In the genomic region with DNA sequence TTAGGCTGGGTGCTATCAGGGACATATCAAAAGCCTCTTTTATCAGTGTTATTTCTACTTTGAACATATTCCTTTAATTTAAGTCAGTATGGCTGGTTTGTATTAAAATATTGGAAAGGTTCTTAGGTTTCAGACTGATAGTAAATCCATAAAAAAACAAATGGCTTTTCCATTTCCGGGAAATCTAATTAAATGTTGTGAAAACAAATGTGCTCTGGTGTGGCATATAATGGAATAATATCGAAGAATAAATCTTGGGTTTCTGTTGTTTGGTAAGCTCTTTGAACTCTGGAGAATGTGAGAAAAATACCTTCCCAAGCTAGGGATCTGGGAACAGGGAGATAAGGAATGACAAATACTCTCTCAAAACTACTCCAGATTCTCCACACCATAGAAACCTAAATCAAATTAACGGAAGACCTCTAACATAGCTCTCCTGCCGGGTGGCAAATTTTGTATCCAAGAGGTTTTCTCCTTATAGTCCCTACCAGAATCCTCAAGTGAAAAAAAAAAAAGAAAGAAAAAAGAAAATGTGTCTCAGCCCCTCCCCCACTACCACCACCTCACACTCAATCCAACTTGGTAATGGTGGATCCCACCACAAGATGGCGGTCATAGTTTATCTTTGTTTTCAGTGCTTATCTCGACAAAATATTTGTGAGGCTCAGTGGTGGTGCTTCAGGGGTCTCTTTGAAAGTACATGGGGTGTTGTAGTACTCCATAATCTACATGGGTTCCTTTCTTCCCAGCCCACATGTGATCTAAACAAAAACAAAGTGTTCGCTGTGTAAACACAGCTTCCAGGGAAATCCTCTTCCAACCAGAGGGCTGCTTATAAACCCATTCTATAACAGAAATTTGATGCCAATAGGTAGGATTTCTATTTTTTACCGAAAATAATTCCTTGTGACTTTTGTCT, we compare ENCODE assay signal across 8 cellular contexts. TPM values are rescaled to one million over a fixed set of nuclear protein-coding genes. Genes with fewer than 3 reads are reported as not detected.
DNase-seq lines count a peak whose midpoint lies in the region; ATAC-seq, FAIRE-seq and TF ChIP-seq lines count a peak whose summit lies in the region.

No MANE protein-coding gene starts in this region.

- POLR2A ChIA-PET in CD4-positive, alpha-beta T cell (lab: Charles Lee): no interaction called here

- H3K36me3 ChIP-seq in astrocyte (ENCODE audit: insufficient read depth, low read length) (no peaks in the 10 kb centered on the region), neuronal stem cell (replicated peaks in 1 of 2; ENCODE audit: control insufficient read depth in 2 of 2, insufficient read depth in 2 of 2, low read length in 2 of 2) (no peaks in the 10 kb centered on the region)

- no peaks in the 10 kb centered on the region for H3K27me3 ChIP-seq in astrocyte (ENCODE audit: insufficient read depth, low read length)
- H3K27me3 ChIP-seq in neuronal stem cell (ENCODE audit: control insufficient read depth in 3 of 3, insufficient read depth in 3 of 3, low read depth in 1 of 3, low read length in 3 of 3): no peaks in the 10 kb centered on the region
- H3K27me3 ChIP-seq in CD4-positive, alpha-beta T cell (ENCODE audit: control insufficient read depth, insufficient read depth, low read length): no peaks in the 10 kb centered on the region

- intact Hi-C loops in CD4-positive, alpha-beta T cell (cut with DNase I, micrococcal nuclease): no loop called here

- H2AFZ ChIP-seq in astrocyte (ENCODE audit: low read depth, low read length): no peak overlapping the region
- peak overlapping the region; percentile 31 for H2AFZ ChIP-seq in neuronal stem cell (ENCODE audit: low read length)

- no peak overlapping the region for H3K4ac ChIP-seq in neuronal stem cell (ENCODE audit: low read length)

- peaks cover 38% of the 10 kb centered on the region for H3K4me1 Mint-ChIP-seq in astrocyte (ENCODE audit: low read depth, unreplicated experiment)
- H3K4me1 Mint-ChIP-seq in CD4-positive, alpha-beta T cell (ENCODE audit: low read depth): no peaks in the 10 kb centered on the region

- H3K9ac ChIP-seq in astrocyte (ENCODE audit: low read length) (no peak overlapping the region), neuronal stem cell (ENCODE audit: low read depth, low read length, poor library complexity) (no peak overlapping the region)

- H3K79me1 ChIP-seq in neuronal stem cell (ENCODE audit: low read depth, low read length): no peaks in the 10 kb centered on the region

- H3K27ac ChIP-seq in astrocyte (ENCODE audit: low read depth, low read length) (no peak overlapping the region), neuronal stem cell (replicated peaks; ENCODE audit: low read length) (no peak overlapping the region)
- no peak overlapping the region for H3K27ac ChIP-seq in CD4-positive, alpha-beta T cell (ENCODE audit: low read depth, low read length)

- H3K4me3 ChIP-seq in astrocyte (ENCODE audit: insufficient read depth, low read depth, low read length) (no peak overlapping the region), neuronal stem cell (ENCODE audit: low read length in 2 of 2) (no peak overlapping the region)

- H4K8ac ChIP-seq in neuronal stem cell (ENCODE audit: low read depth, low read length): no peak overlapping the region

- H3K4me2 ChIP-seq in astrocyte (ENCODE audit: low read length) (no peak overlapping the region), neuronal stem cell (ENCODE audit: insufficient read depth, low read length, poor library complexity, severe bottlenecking) (no peak overlapping the region)

- H4K91ac ChIP-seq in neuronal stem cell (ENCODE audit: low read depth, low read length, poor library complexity): no peak overlapping the region

- no peak for FAIRE-seq in astrocyte (lab: Jason Lieb, UNC)

- H3K9me3 ChIP-seq in astrocyte (ENCODE audit: insufficient read depth, low read depth, low read length) (no peaks in the 10 kb centered on the region), neuronal stem cell (replicated peaks in 1 of 2; ENCODE audit: control insufficient read depth in 2 of 2, insufficient read depth in 1 of 2, low read depth in 1 of 2, low read length in 2 of 2) (no peaks in the 10 kb centered on the region)
- no peaks in the 10 kb centered on the region for H3K9me3 ChIP-seq in CD4-positive, alpha-beta T cell (ENCODE audit: control insufficient read depth, low read length)

- peak; percentile 18 for TF ChIP-seq CTCF in astrocyte (IDR thresholded peaks at IDR 0.05; ENCODE audit: insufficient read depth, low read depth, low read length)
- no peak for TF ChIP-seq CTCF in CD4-positive, alpha-beta T cell (IDR thresholded peaks at IDR 0.05)

- no peak for ATAC-seq in CD4-positive, alpha-beta T cell (ENCODE audit: poor library complexity)
- ATAC-seq in GM21825 (IDR thresholded peaks at IDR 0.05; ENCODE audit: unreplicated experiment): no peak

- no peak overlapping the region for H2BK120ac ChIP-seq in neuronal stem cell (ENCODE audit: low read depth, low read length)

- H3K79me2 ChIP-seq in astrocyte (ENCODE audit: insufficient read depth, low read length): no peaks in the 10 kb centered on the region

- H3K23ac ChIP-seq in neuronal stem cell (ENCODE audit: low read depth, low read length, poor library complexity): no peak overlapping the region

- no peak overlapping the region for H3K27ac Mint-ChIP-seq in astrocyte (ENCODE audit: unreplicated experiment)
- H3K27ac Mint-ChIP-seq in CD4-positive, alpha-beta T cell: no peak overlapping the region

- peaks cover 20% of the 10 kb centered on the region for H3K4me1 ChIP-seq in astrocyte (ENCODE audit: insufficient read depth, low read length)
- H3K4me1 ChIP-seq in neuronal stem cell (ENCODE audit: control insufficient read depth in 2 of 2, insufficient read depth in 1 of 2, low read depth in 1 of 2, low read length in 2 of 2): peaks cover 2 to 9% of the 10 kb centered on the region in 2 donors

- WGBS in neuronal stem cell (ENCODE audit: extremely low coverage in 2 of 2, insufficient read length in 2 of 2, insufficient replicate concordance in 1 of 2), 2 donors: no CpG with 5 or more reads among the region's 8 CpGs

- no peak overlapping the region for H3K18ac ChIP-seq in neuronal stem cell (ENCODE audit: low read length)

- H3K36me3 Mint-ChIP-seq in astrocyte (ENCODE audit: low read depth, unreplicated experiment): peaks cover 2% of the 10 kb centered on the region
- H3K36me3 Mint-ChIP-seq in CD4-positive, alpha-beta T cell (ENCODE audit: low read depth): no peaks in the 10 kb centered on the region

- no peak overlapping the region for H2BK5ac ChIP-seq in neuronal stem cell (ENCODE audit: low read length)

- no peak overlapping the region for H2BK12ac ChIP-seq in neuronal stem cell (ENCODE audit: low read length)

- no peak overlapping the region for H2BK15ac ChIP-seq in neuronal stem cell (ENCODE audit: low read length)

- no peak overlapping the region for H3K14ac ChIP-seq in neuronal stem cell (ENCODE audit: low read length)

- no peak overlapping the region for H2AK5ac ChIP-seq in neuronal stem cell (ENCODE audit: low read depth, low read length)

- no peak overlapping the region for H3K4me3 Mint-ChIP-seq in astrocyte (ENCODE audit: unreplicated experiment)
- no peak overlapping the region for H3K4me3 Mint-ChIP-seq in CD4-positive, alpha-beta T cell

- CTCF ChIA-PET in CD4-positive, alpha-beta T cell (lab: Charles Lee): no interaction called here

- no peaks in the 10 kb centered on the region for H4K20me1 ChIP-seq in astrocyte (ENCODE audit: insufficient read depth, low read length)

- peak in 2 of 3 donors; percentile 8 to 21 for DNase-seq in stimulated activated CD4-positive, alpha-beta T cell treated with anti-CD3 and anti-CD28 coated beads, Interleukin-12 subunit alpha, Interleukin-12 subunit beta, amount 100 ng/mL, for 48 hours (ENCODE audit: low read depth in 2 of 3, low spot score in 1 of 3)
- no peak for DNase-seq in stimulated activated CD4-positive, alpha-beta T cell treated with anti-CD3 and anti-CD28 coated beads, Interleukin-4, amount 100 ng/mL, for 1 hour
- DNase-seq in NCI-H1436 treated with DMSO at 0.1 percent for 48 hours (lab: John Stamatoyannopoulos, UW) (peak; percentile 5), astrocyte (ENCODE audit: low read depth) (peak; percentile 24), neuronal stem cell (ENCODE audit: low spot score) (peak; percentile 54), DMS153 treated with DMSO at 0.1 percent for 48 hours (lab: John Stamatoyannopoulos, UW; ENCODE audit: unreplicated experiment) (no peak)
- DNase-seq in CD4-positive, alpha-beta T cell: no peak

- H3K9me3 Mint-ChIP-seq in astrocyte (ENCODE audit: unreplicated experiment): peaks cover 2% of the 10 kb centered on the region
- H3K9me3 Mint-ChIP-seq in CD4-positive, alpha-beta T cell: no peaks in the 10 kb centered on the region

- no peaks in the 10 kb centered on the region for H3K27me3 Mint-ChIP-seq in astrocyte (ENCODE audit: low read depth, unreplicated experiment)
- peaks cover 28% of the 10 kb centered on the region for H3K27me3 Mint-ChIP-seq in CD4-positive, alpha-beta T cell

RNA-seq across cellular contexts. Expression of a gene that starts 54.6 kb away (rescaled TPM):
- total RNA-seq in astrocyte: 39.1 and 57.1 TPM in 2 replicates
- polyA plus RNA-seq in neuronal stem cell (2013, experiment 1 of 2): 7.5 TPM
- polyA plus RNA-seq in neuronal stem cell (2013, experiment 2 of 2): 7.1 TPM
- total RNA-seq in CD4-positive, alpha-beta T cell: under 1 TPM; 0.67 to 0.99 TPM

Comparison
In these comparisons a context has a peak if more than half of its experiments do, and no peak if none do; other contexts are left out.
1. DNase-seq: peak in stimulated activated CD4-positive, alpha-beta T cell treated with anti-CD3 and anti-CD28 coated beads, Interleukin-12 subunit alpha, Interleukin-12 subunit beta, amount 100 ng/mL, for 48 hours (2 of 3), NCI-H1436 treated with DMSO at 0.1 percent for 48 hours (single experiment), astrocyte (single experiment) and neuronal stem cell (single experiment); none in stimulated activated CD4-positive, alpha-beta T cell treated with anti-CD3 and anti-CD28 coated beads, Interleukin-4, amount 100 ng/mL, for 1 hour (single experiment), CD4-positive, alpha-beta T cell (0 of 10) and DMS153 treated with DMSO at 0.1 percent for 48 hours (single experiment).
2. RNA of a gene that starts 54.6 kb away (total RNA-seq): 39.1 to 57.1 TPM in astrocyte; 0.67 to 0.99 TPM in CD4-positive, alpha-beta T cell; every median in the first group is over 10 times any median in the second.